ENCODE assay signal across 1 cellular context in the genomic region with DNA sequence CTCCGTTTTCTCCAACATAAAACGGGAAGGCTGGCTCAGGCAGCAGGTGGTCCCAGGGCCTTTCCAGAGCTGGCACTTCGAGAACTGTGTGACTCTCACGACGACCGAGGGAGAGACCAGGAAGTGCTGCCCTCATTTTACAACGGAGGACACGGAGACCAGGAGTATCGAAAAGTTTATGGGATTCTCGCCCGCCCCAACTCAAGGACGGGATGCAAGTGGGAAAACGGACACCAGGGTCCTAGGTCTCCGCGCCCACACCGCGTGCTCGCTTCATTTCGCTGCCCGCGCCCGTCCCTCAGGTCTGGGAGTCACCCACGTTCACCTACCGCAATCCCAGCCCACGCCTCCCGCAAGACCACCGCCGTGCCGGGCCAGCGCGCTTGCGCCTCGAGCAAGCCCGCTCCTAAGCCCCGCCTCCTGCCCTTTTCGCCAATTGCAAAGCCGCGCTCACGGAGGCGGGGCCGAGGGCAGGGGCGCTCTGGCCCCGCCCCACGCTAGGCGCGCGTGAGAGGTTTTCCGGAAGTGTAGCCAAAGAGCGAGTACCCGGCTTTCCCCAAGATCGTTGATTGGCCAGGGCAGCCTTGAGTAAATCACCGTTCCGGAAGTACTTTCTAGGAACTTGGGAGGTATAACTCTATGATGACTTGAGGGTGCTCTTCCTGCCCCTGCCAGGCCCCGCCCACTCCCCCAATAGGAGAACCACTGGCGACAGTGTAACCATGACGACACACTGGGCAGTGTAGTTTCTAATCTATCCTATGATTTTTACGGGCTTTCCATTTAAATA.
TF ChIP-seq lines count a peak whose summit lies in the region.

Gene PARS2 (minus strand): TSS at position 392 of the 790 bp plus-strand sequence. CDS start 5,362 bp downstream, outside the sequence.

TF ChIP-seq in HEK293, 187 proteins besides CTCF, POLR2A, EP300 and RAD21 (continued from another document and continues in another):
- TF ChIP-seq, protein P1, sequence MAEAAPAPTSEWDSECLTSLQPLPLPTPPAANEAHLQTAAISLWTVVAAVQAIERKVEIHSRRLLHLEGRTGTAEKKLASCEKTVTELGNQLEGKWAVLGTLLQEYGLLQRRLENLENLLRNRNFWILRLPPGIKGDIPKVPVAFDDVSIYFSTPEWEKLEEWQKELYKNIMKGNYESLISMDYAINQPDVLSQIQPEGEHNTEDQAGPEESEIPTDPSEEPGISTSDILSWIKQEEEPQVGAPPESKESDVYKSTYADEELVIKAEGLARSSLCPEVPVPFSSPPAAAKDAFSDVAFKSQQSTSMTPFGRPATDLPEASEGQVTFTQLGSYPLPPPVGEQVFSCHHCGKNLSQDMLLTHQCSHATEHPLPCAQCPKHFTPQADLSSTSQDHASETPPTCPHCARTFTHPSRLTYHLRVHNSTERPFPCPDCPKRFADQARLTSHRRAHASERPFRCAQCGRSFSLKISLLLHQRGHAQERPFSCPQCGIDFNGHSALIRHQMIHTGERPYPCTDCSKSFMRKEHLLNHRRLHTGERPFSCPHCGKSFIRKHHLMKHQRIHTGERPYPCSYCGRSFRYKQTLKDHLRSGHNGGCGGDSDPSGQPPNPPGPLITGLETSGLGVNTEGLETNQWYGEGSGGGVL (tag by site-specific recombination; IDR thresholded peaks at IDR 0.05): no peak
- no peak for TF ChIP-seq IKZF3 (tag by site-specific recombination; IDR thresholded peaks at IDR 0.05)
- no peak for TF ChIP-seq ZBTB10 (tag by site-specific recombination; IDR thresholded peaks at IDR 0.05)
- TF ChIP-seq ZNF76 (tag by site-specific recombination; IDR thresholded peaks at IDR 0.05; ENCODE audit: borderline replicate concordance, low read depth): peak; percentile 37; the same call in 1 of the 2 replicates
- TF ChIP-seq ZBTB7A (tag by site-specific recombination; IDR thresholded peaks at IDR 0.05; ENCODE audit: low read depth): peak; percentile 25; the same call in 1 of the 2 replicates
- TF ChIP-seq ZNF138 (tag by site-specific recombination; IDR thresholded peaks at IDR 0.05; ENCODE audit: borderline replicate concordance): no peak
- peak; percentile 94 for TF ChIP-seq SP3 (tag by site-specific recombination; IDR thresholded peaks at IDR 0.05)
- no peak for TF ChIP-seq ZSCAN5A (tag by site-specific recombination; IDR thresholded peaks at IDR 0.05)
- TF ChIP-seq ZNF518A (tag by site-specific recombination; conservative IDR thresholded peaks at IDR 0.05; ENCODE audit: low read depth): peak; percentile 99
- no peak for TF ChIP-seq OSR2 (tag by site-specific recombination; IDR thresholded peaks at IDR 0.05)
- TF ChIP-seq ZNF394 (tag by site-specific recombination; IDR thresholded peaks at IDR 0.05; ENCODE audit: borderline replicate concordance): no peak
- TF ChIP-seq, protein P2, sequence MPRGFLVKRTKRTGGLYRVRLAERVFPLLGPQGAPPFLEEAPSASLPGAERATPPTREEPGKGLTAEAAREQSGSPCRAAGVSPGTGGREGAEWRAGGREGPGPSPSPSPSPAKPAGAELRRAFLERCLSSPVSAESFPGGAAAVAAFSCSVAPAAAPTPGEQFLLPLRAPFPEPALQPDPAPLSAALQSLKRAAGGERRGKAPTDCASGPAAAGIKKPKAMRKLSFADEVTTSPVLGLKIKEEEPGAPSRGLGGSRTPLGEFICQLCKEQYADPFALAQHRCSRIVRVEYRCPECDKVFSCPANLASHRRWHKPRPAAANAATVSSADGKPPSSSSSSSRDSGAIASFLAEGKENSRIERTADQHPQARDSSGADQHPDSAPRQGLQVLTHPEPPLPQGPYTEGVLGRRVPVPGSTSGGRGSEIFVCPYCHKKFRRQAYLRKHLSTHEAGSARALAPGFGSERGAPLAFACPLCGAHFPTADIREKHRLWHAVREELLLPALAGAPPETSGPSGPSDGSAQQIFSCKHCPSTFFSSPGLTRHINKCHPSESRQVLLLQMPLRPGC (tag by site-specific recombination; IDR thresholded peaks at IDR 0.05): no peak; the same call in 1 of the 2 replicates
- TF ChIP-seq ZNF174 (tag by site-specific recombination; IDR thresholded peaks at IDR 0.05): no peak
- peak; percentile 97 for TF ChIP-seq EGR2 (tag by site-specific recombination; IDR thresholded peaks at IDR 0.05; ENCODE audit: low read depth)
- TF ChIP-seq ZNF513 (tag by site-specific recombination; IDR thresholded peaks at IDR 0.05): no peak
- 0 out of 2 replicates have a peak, but pooled peaks have one; percentile 80 for TF ChIP-seq ZBTB1 (tag by site-specific recombination; IDR thresholded peaks at IDR 0.05)
- TF ChIP-seq ZNF132 (tag by site-specific recombination; IDR thresholded peaks at IDR 0.05; ENCODE audit: borderline replicate concordance): no peak
- TF ChIP-seq, protein P3, sequence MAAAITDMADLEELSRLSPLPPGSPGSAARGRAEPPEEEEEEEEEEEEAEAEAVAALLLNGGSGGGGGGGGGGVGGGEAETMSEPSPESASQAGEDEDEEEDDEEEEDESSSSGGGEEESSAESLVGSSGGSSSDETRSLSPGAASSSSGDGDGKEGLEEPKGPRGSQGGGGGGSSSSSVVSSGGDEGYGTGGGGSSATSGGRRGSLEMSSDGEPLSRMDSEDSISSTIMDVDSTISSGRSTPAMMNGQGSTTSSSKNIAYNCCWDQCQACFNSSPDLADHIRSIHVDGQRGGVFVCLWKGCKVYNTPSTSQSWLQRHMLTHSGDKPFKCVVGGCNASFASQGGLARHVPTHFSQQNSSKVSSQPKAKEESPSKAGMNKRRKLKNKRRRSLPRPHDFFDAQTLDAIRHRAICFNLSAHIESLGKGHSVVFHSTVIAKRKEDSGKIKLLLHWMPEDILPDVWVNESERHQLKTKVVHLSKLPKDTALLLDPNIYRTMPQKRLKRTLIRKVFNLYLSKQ (tag by site-specific recombination; IDR thresholded peaks at IDR 0.05; ENCODE audit: borderline replicate concordance): no peak
- TF ChIP-seq, protein P4, sequence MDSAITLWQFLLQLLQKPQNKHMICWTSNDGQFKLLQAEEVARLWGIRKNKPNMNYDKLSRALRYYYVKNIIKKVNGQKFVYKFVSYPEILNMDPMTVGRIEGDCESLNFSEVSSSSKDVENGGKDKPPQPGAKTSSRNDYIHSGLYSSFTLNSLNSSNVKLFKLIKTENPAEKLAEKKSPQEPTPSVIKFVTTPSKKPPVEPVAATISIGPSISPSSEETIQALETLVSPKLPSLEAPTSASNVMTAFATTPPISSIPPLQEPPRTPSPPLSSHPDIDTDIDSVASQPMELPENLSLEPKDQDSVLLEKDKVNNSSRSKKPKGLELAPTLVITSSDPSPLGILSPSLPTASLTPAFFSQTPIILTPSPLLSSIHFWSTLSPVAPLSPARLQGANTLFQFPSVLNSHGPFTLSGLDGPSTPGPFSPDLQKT (IDR thresholded peaks at IDR 0.05; ENCODE audit: borderline replicate concordance, low read depth, low read length): no peak
- TF ChIP-seq ZNF10 (tag by site-specific recombination; IDR thresholded peaks at IDR 0.05): no peak
- TF ChIP-seq PATZ1 (tag by site-specific recombination; IDR thresholded peaks at IDR 0.05): no peak
- TF ChIP-seq KLF8 (tag by site-specific recombination; IDR thresholded peaks at IDR 0.05): no peak
- peak; percentile 12; the same call in 1 of the 2 replicates for TF ChIP-seq ZNF660 (tag by site-specific recombination; IDR thresholded peaks at IDR 0.05)
- TF ChIP-seq KLF1 (tag by site-specific recombination; IDR thresholded peaks at IDR 0.05): 0 out of 2 replicates have a peak, but pooled peaks have one; percentile 44
- no peak for TF ChIP-seq MEIS1 (CRISPR knock-in tag; IDR thresholded peaks at IDR 0.05; ENCODE audit: borderline replicate concordance)
- no peak for TF ChIP-seq ZNF426 (tag by site-specific recombination; IDR thresholded peaks at IDR 0.05)
- 0 out of 2 replicates have a peak, but pooled peaks have one; percentile 34 for TF ChIP-seq ZNF341 (tag by site-specific recombination; IDR thresholded peaks at IDR 0.05; ENCODE audit: low read depth)
